34 cellular contexts compared by ENCODE assay signal in the genomic region with DNA sequence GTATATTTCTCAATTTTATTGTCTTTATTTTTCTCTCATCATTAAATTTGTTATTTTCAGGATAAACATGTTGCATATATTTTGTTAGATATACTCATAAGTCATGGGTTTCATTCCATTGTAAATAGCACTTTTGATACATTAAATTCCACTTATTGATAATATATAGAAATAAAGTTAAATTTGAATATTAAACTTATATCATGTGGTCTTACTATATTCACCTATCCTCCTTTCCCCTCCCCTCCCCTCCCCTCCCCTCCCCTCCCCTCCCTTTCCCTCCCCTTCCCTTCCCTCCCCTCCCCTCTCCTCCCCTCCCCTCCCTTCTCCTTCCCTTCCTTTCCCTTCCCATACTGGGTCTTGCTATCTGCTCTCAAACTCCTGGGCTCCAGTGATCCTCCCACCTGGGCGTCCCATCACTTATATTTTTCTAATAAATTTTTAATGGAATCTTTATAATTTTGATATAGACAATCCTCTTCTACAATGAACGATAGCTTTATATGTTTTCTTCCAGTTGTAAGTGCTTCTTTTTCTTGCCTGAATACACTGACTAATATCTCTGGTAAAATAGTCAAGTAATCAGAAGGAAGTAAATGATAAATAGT.
"Had no signal": no experiment of that assay in that cellular context is flagged by ENCODE, and none has a peak within 500 bp of the region (broad histone marks: within the 10 kb centered on the region; RNA-seq: fewer than 3 reads in every experiment).

No MANE protein-coding gene starts in this region.

- H3K4me3 ChIP-seq: adrenal gland, ascending aorta, body of pancreas, breast epithelium, cardiac muscle cell had no signal

- H3K9me3 ChIP-seq: adrenal gland, ascending aorta, body of pancreas, breast epithelium had no signal

- ATAC-seq: activated naive CD4-positive, alpha-beta T cell treated with anti-CD3 and anti-CD28 coated beads, Interleukin-2, amount 50 U/mL, for 72 hours; activated naive CD8-positive, alpha-beta T cell treated with anti-CD3 and anti-CD28 coated beads, Interleukin-2, amount 50 U/mL, for 24 hours; activated T-cell treated with anti-CD3 and anti-CD28 coated beads, Interleukin-2, amount 50 U/mL, for 4 hours; activated T-cell treated with anti-CD3 and anti-CD28 coated beads, Interleukin-2, amount 50 U/mL, for 72 hours; activated T-helper 17 cell treated with anti-CD3 and anti-CD28 coated beads, Interleukin-2, amount 50 U/mL, for 72 hours; body of pancreas had no signal

- FAIRE-seq: astrocyte, bronchial epithelial cell had no signal

- H3K27me3 ChIP-seq: adrenal gland, ascending aorta, body of pancreas, brain microvascular endothelial cell, breast epithelium, cardiac muscle cell had no signal

- H3K4me1 ChIP-seq: adrenal gland, ascending aorta, body of pancreas, breast epithelium had no signal

- H3K36me3 ChIP-seq: adrenal gland, ascending aorta, brain microvascular endothelial cell, breast epithelium, cardiac muscle cell had no signal

- DNase-seq: activated effector memory CD4-positive, alpha-beta T cell treated with anti-CD3 and anti-CD28 coated beads, Interleukin-2, amount 50 U/mL, for 16 hours; activated effector memory CD4-positive, alpha-beta T cell treated with Interleukin-2 at 50 U/mL for 16 hours; activated gamma-delta T cell; activated gamma-delta T cell treated with Interleukin-2 at 50 U/mL for 16 hours; activated naive CD4-positive, alpha-beta T cell; activated naive CD4-positive, alpha-beta T cell treated with anti-CD3 and anti-CD28 coated beads for 36 hours; activated naive CD4-positive, alpha-beta T cell treated with anti-CD3 and anti-CD28 coated beads, Interleukin-2, amount 10 ng/mL, durations not matched to agents 7 days and 5 days; activated naive CD4-positive, alpha-beta T cell treated with anti-CD3 and anti-CD28 coated beads, Interleukin-2, amount 50 U/mL, for 16 hours; activated naive CD4-positive, alpha-beta T cell treated with Interleukin-2 at 50 U/mL for 16 hours; activated naive CD8-positive, alpha-beta T cell treated with anti-CD3 and anti-CD28 coated beads for 36 hours; activated naive CD8-positive, alpha-beta T cell treated with anti-CD3 and anti-CD28 coated beads, Interleukin-2, amount 10 ng/mL, durations not matched to agents 7 days and 5 days; activated naive CD8-positive, alpha-beta T cell treated with anti-CD3 and anti-CD28 coated beads, Interleukin-2, amount 50 U/mL, for 24 hours; activated T-cell treated with anti-CD3 and anti-CD28 coated beads, Interleukin-2, amount 50 U/mL, for 1 hour; activated T-cell treated with anti-CD3 and anti-CD28 coated beads, Interleukin-2, amount 50 U/mL, for 24 hours; activated T-cell treated with anti-CD3 and anti-CD28 coated beads, Interleukin-2, amount 50 U/mL, for 4 hours; activated T-cell treated with anti-CD3 and anti-CD28 coated beads, Interleukin-2, amount 50 U/mL, for 48 hours; activated T-cell treated with anti-CD3 and anti-CD28 coated beads, Interleukin-2, amount 50 U/mL, for 72 hours; adrenal gland; amniotic stem cell; amygdala; anterior cingulate cortex; aorta; body of pancreas; brain microvascular endothelial cell; caudate nucleus; central memory CD4-positive, alpha-beta T cell; cerebellar nuclear complex had no signal

- H3K27ac ChIP-seq: adrenal gland, ascending aorta, body of pancreas, brain microvascular endothelial cell, breast epithelium, cardiac muscle cell had no signal
